ENCODE assay signal across 15 cellular contexts in the genomic region with DNA sequence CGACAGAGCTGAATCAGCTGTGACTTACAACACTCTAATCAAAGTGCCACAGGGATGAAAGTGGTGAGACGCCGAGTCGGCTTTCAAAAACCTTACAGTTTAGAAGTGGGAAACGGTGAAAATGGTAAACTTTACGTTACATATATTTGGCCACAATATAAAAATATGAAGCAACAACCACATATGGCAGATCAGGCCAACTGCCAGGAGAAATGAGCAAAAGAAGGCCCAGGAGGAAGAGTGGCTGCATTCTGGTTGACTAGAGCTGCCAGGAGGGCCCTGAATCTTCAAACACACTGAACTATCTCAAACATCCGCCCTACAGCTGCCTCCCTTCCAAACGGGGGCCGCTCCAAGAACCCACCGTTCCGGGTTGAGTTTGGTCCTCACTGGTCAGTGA. TPM values are rescaled to one million over a fixed set of nuclear protein-coding genes. Genes with fewer than 3 reads are reported as not detected.
A peak's percentile ranks its signal among the peaks of the same experiment; 100 is the strongest.
DNase-seq lines count a peak whose midpoint lies in the region; ATAC-seq and TF ChIP-seq lines count a peak whose summit lies in the region.
"Had no signal": no experiment of that assay in that cellular context is flagged by ENCODE, and none has a peak within 500 bp of the region (broad histone marks: within the 10 kb centered on the region; RNA-seq: fewer than 3 reads in every experiment).

No MANE protein-coding gene starts in this region.

- H3K9me3 ChIP-seq in AG04450 (ENCODE audit: control insufficient read depth, insufficient read depth, low read length) (peaks cover 23% of the 10 kb centered on the region), GM23248 (ENCODE audit: low read depth) (no peaks in the 10 kb centered on the region), endodermal cell (ENCODE audit: control insufficient read depth, low read length) (peaks cover 5% of the 10 kb centered on the region), neural progenitor cell (ENCODE audit: low read depth) (no peaks in the 10 kb centered on the region)

- 85% methylated on average over 11 of the region's 11 CpGs for WGBS in GM23248 (ENCODE audit: low coverage in 1 of 2, low lambda C conversion rate in 2 of 2, missing lambda C conversion rate in 2 of 2), 2 experiments
- WGBS in endodermal cell (ENCODE audit: insufficient coverage in 1 of 2, insufficient read length in 1 of 2), 2 experiments: 90 to 97% methylated on average over 5 to 11 of the region's 11 CpGs

- in situ Hi-C loops in GM23248 (cut with MboI): no loop called here

- H4K20me1 ChIP-seq in GM23248 (ENCODE audit: insufficient read depth): no peaks in the 10 kb centered on the region
- peaks cover 6% of the 10 kb centered on the region for H4K20me1 ChIP-seq in neural progenitor cell (ENCODE audit: low read depth)

- H2AFZ ChIP-seq in GM23248 (no peak overlapping the region), neural progenitor cell (replicated peaks) (no peak overlapping the region)

- no peaks in the 10 kb centered on the region for H3K9me2 ChIP-seq in GM23248 (ENCODE audit: insufficient read depth)

- no peak for ATAC-seq in HG02623 (IDR thresholded peaks at IDR 0.05; ENCODE audit: unreplicated experiment)
- ATAC-seq: HepG2 had no signal

- peaks cover 5% of the 10 kb centered on the region for H3K4me1 ChIP-seq in GM23248 (ENCODE audit: insufficient read depth)
- H3K4me1 ChIP-seq in endodermal cell (ENCODE audit: control insufficient read depth, insufficient read depth, low read length): no peaks in the 10 kb centered on the region
- no peaks in the 10 kb centered on the region for H3K4me1 ChIP-seq in neural progenitor cell

- H3K4me3 Mint-ChIP-seq in endodermal cell (no peak overlapping the region), neural progenitor cell (no peak overlapping the region)
- H3K4me3 Mint-ChIP-seq: CD4-positive, alpha-beta memory T cell had no signal

- H3K4me1 Mint-ChIP-seq in endodermal cell (peaks cover 4% of the 10 kb centered on the region), neural progenitor cell (peaks cover 7% of the 10 kb centered on the region)
- H3K4me1 Mint-ChIP-seq: CD4-positive, alpha-beta memory T cell had no signal

- H3K9me3 Mint-ChIP-seq in endodermal cell: peaks cover 9% of the 10 kb centered on the region
- peaks cover 48% of the 10 kb centered on the region for H3K9me3 Mint-ChIP-seq in neural progenitor cell
- H3K9me3 Mint-ChIP-seq: CD4-positive, alpha-beta memory T cell had no signal

- H3K27me3 Mint-ChIP-seq in endodermal cell (ENCODE audit: insufficient read depth): no peaks in the 10 kb centered on the region
- peaks cover 1% of the 10 kb centered on the region for H3K27me3 Mint-ChIP-seq in neural progenitor cell (ENCODE audit: insufficient read depth, low read depth)

- H3K27ac ChIP-seq in AG04450 (ENCODE audit: low read depth, low read length): peak overlapping the region; percentile 2
- no peak overlapping the region for H3K27ac ChIP-seq in GM23248
- H3K27ac ChIP-seq in endodermal cell (ENCODE audit: low read depth, low read length): no peak overlapping the region
- no peak overlapping the region for H3K27ac ChIP-seq in neural progenitor cell
- H3K27ac ChIP-seq: 22Rv1, C4-2B had no signal

- H3K36me3 Mint-ChIP-seq in endodermal cell (ENCODE audit: low read depth) (peaks cover 60% of the 10 kb centered on the region), neural progenitor cell (peaks cover 52% of the 10 kb centered on the region)
- H3K36me3 Mint-ChIP-seq: CD4-positive, alpha-beta memory T cell had no signal

- H3F3A ChIP-seq in GM23248 (ENCODE audit: insufficient read depth): peaks cover 13% of the 10 kb centered on the region
- no peaks in the 10 kb centered on the region for H3F3A ChIP-seq in neural progenitor cell (ENCODE audit: low read depth)

- no peak overlapping the region for H3K9ac ChIP-seq in GM23248
- no peak overlapping the region for H3K9ac ChIP-seq in endodermal cell (ENCODE audit: extremely low read depth, low read length, poor library complexity, severe bottlenecking)
- H3K9ac ChIP-seq in neural progenitor cell: no peak overlapping the region

- POLR2A ChIA-PET in AG04450 (lab: Yijun Ruan, JAX): interaction anchor here (0.7 kb wide), 1 partner anchor 91 kb away, joined by 5 read pairs; no protein-coding TSS in a partner anchor

- H3K27ac Mint-ChIP-seq in endodermal cell: peak overlapping the region; percentile 60
- no peak overlapping the region for H3K27ac Mint-ChIP-seq in neural progenitor cell
- H3K27ac Mint-ChIP-seq: CD4-positive, alpha-beta memory T cell had no signal

- TF ChIP-seq CTCF in AG04450 (IDR thresholded peaks at IDR 0.05; ENCODE audit: low read depth, low read length): no peak
- TF ChIP-seq CTCF in endodermal cell (conservative IDR thresholded peaks at IDR 0.05): no peak
- TF ChIP-seq CTCF in neural progenitor cell (IDR thresholded peaks at IDR 0.05): no peak

- H3K4me3 ChIP-seq in AG04450 (ENCODE audit: low read depth, low read length): no peak overlapping the region
- no peak overlapping the region for H3K4me3 ChIP-seq in GM23248
- H3K4me3 ChIP-seq in endodermal cell (ENCODE audit: low read length): no peak overlapping the region
- no peak overlapping the region for H3K4me3 ChIP-seq in neural progenitor cell

- DNase-seq in AG04450 (ENCODE audit: low read depth, low spot score): no peak
- peak; percentile 11 for DNase-seq in GM23248
- no peak for DNase-seq in endodermal cell
- DNase-seq in iris pigment epithelial cell (ENCODE audit: low read depth): peak; percentile 23
- no peak for DNase-seq in activated CD8-positive, alpha-beta memory T cell treated with anti-CD3 and anti-CD28 coated beads for 24 hours
- DNase-seq in neural progenitor cell (ENCODE audit: low spot score): no peak
- DNase-seq in pons (ENCODE audit: low spot score): no peak
- DNase-seq: CD4-positive, alpha-beta memory T cell; DND-41; GF-D8; H7 had no signal

- H3K36me3 ChIP-seq in GM23248 (ENCODE audit: low read depth) (no peaks in the 10 kb centered on the region), endodermal cell (ENCODE audit: control insufficient read depth, insufficient read depth, low read length) (peaks cover 58% of the 10 kb centered on the region), neural progenitor cell (no peaks in the 10 kb centered on the region)

- H3K27me3 ChIP-seq in AG04450 (ENCODE audit: control insufficient read depth, insufficient read depth, low read length) (no peaks in the 10 kb centered on the region), GM23248 (replicated peaks; ENCODE audit: insufficient read depth) (no peaks in the 10 kb centered on the region), endodermal cell (ENCODE audit: control insufficient read depth, insufficient read depth, low read length, poor library complexity, severe bottlenecking) (no peaks in the 10 kb centered on the region), neural progenitor cell (no peaks in the 10 kb centered on the region)

- H3K4me2 ChIP-seq in GM23248 (ENCODE audit: unreplicated experiment) (no peak overlapping the region), neural progenitor cell (no peak overlapping the region)

- H3K79me2 ChIP-seq in GM23248 (ENCODE audit: insufficient read depth): peaks cover 64% of the 10 kb centered on the region
- H3K79me2 ChIP-seq in neural progenitor cell (ENCODE audit: low read depth): peaks cover 35% of the 10 kb centered on the region

- CTCF ChIA-PET in AG04450 (lab: Charles Lee): no interaction called here

RNA-seq across cellular contexts. Expression of gene MRM3, which starts 56.3 kb away (rescaled TPM):
- polyA plus RNA-seq in AG04450 (2011; rRNA removed): 8.1 and 8.7 TPM in 2 replicates
- 4.1 and 8.6 TPM in 2 replicates for polyA minus RNA-seq in AG04450 (2011; rRNA and poly(A)+ RNA removed)
- total RNA-seq in GM23248 (2014; rRNA removed; shearing (Covaris generic)): 19.1 and 28.7 TPM in 2 replicates
- 19.3 and 21.7 TPM in 2 replicates for polyA plus RNA-seq in GM23248 (2016; fragmentation: Nextera tagmentation; extraction: Ambion mirVana)
- 10 to 100 TPM; 14.0 to 18.7 TPM for total RNA-seq in endodermal cell
- polyA plus RNA-seq in endodermal cell (2013, experiment 1 of 2): 10.1 TPM
- polyA plus RNA-seq in endodermal cell (2013, experiment 2 of 2): 10.7 TPM
- total RNA-seq in neural progenitor cell (ENCODE audit: low replicate concordance): 22.3 and 26.1 TPM in 2 replicates

RNA-seq across cellular contexts. Expression of gene GLOD4, which starts 56.4 kb away (rescaled TPM):
- polyA plus RNA-seq in AG04450 (2011; rRNA removed) (33.5 and 42.2 TPM in 2 replicates), GM23248 (2016; fragmentation: Nextera tagmentation; extraction: Ambion mirVana) (63.5 and 67.7 TPM in 2 replicates)
- polyA minus RNA-seq in AG04450 (2011; rRNA and poly(A)+ RNA removed): 18.7 and 23.1 TPM in 2 replicates
- 76.3 and 85.7 TPM in 2 replicates for total RNA-seq in GM23248 (2014; rRNA removed; shearing (Covaris generic))
- total RNA-seq in endodermal cell (10 to 100 TPM; 81.6 to 95.1 TPM), neural progenitor cell (ENCODE audit: low replicate concordance) (131 and 309 TPM in 2 replicates)
- 58.6 TPM for polyA plus RNA-seq in endodermal cell (2013, experiment 1 of 2)
- polyA plus RNA-seq in endodermal cell (2013, experiment 2 of 2): 54.5 TPM

Comparison
In these comparisons a context has a peak if more than half of its experiments do, and no peak if none do; other contexts are left out.
1. DNase-seq: peak in GM23248 (single experiment) and iris pigment epithelial cell (single experiment); none in AG04450 (single experiment), endodermal cell (single experiment), activated CD8-positive, alpha-beta memory T cell treated with anti-CD3 and anti-CD28 coated beads for 24 hours (single experiment), neural progenitor cell (single experiment) and pons (single experiment).